7 cellular contexts compared by ENCODE assay signal in genomic region chr5:134466241-134467069, GRCh38. TPM values are rescaled to one million over a fixed set of nuclear protein-coding genes. Genes with fewer than 3 reads are reported as not detected.
DNase-seq lines count a peak whose midpoint lies in the region; ATAC-seq and TF ChIP-seq lines count a peak whose summit lies in the region.

No MANE protein-coding gene starts in this region.

- in situ Hi-C loops in GM13977 (cut with MboI; ENCODE audit: low pct_unique_long_range_greater_than_20kb, low sequenced_read_pairs, unreplicated experiment), result no loop called here

- peaks cover 12% of the 10 kb centered on the region for H3K4me1 Mint-ChIP-seq in activated CD4-positive, alpha-beta T cell treated with anti-CD3 and anti-CD28 coated beads, Interleukin-2, amount 10 ng/mL, durations not matched to agents 7 days and 5 days
- peaks cover 32% of the 10 kb centered on the region for H3K4me1 Mint-ChIP-seq in dendritic cell treated with granulocyte-macrophage colony-stimulating factor and Interleukin-4, amounts not matched to agents 40 ng/mL and 50 ng/mL, for 4 days (ENCODE audit: low read depth)

- no peaks in the 10 kb centered on the region for H3K27me3 Mint-ChIP-seq in activated CD4-positive, alpha-beta T cell treated with anti-CD3 and anti-CD28 coated beads, Interleukin-2, amount 10 ng/mL, durations not matched to agents 7 days and 5 days
- H3K27me3 Mint-ChIP-seq in dendritic cell treated with granulocyte-macrophage colony-stimulating factor and Interleukin-4, amounts not matched to agents 40 ng/mL and 50 ng/mL, for 4 days, result no peaks in the 10 kb centered on the region

- ATAC-seq in HG03045 (IDR thresholded peaks at IDR 0.05; ENCODE audit: unreplicated experiment) (peak; percentile 31), left colon (peak; percentile 81)

- H3K27ac Mint-ChIP-seq in activated CD4-positive, alpha-beta T cell treated with anti-CD3 and anti-CD28 coated beads, Interleukin-2, amount 10 ng/mL, durations not matched to agents 7 days and 5 days, result peak overlapping the region; percentile 83
- H3K27ac Mint-ChIP-seq in dendritic cell treated with granulocyte-macrophage colony-stimulating factor and Interleukin-4, amounts not matched to agents 40 ng/mL and 50 ng/mL, for 4 days, result peak overlapping the region; percentile 84

- H3K9me3 Mint-ChIP-seq in activated CD4-positive, alpha-beta T cell treated with anti-CD3 and anti-CD28 coated beads, Interleukin-2, amount 10 ng/mL, durations not matched to agents 7 days and 5 days, result no peaks in the 10 kb centered on the region
- H3K9me3 Mint-ChIP-seq in dendritic cell treated with granulocyte-macrophage colony-stimulating factor and Interleukin-4, amounts not matched to agents 40 ng/mL and 50 ng/mL, for 4 days, result no peaks in the 10 kb centered on the region

- intact Hi-C loops in dendritic cell treated with granulocyte-macrophage colony-stimulating factor and Interleukin-4, amounts not matched to agents 40 ng/mL and 50 ng/mL, for 4 days (cut with micrococcal nuclease), result loop anchor here (2.0 kb wide), 1 partner anchor 58 kb away; the partner anchor contains the start of gene JADE2
- intact Hi-C loops in left colon (cut with DNase I, micrococcal nuclease), result loop anchor here in 1 of 2 donors (10.0 kb wide), 1 partner anchor 58 kb away; the partner anchor contains the start of gene JADE2

- POLR2A ChIA-PET in activated CD4-positive, alpha-beta T cell treated with anti-CD3 and anti-CD28 coated beads, Interleukin-2, amount 10 ng/mL, durations not matched to agents 7 days and 5 days (lab: Charles Lee), result interaction anchor here (1.1 kb wide), 1 partner anchor 240 kb away, joined by 3 read pairs; the partner anchor contains the start of gene PPP2CA

- H3K36me3 Mint-ChIP-seq in activated CD4-positive, alpha-beta T cell treated with anti-CD3 and anti-CD28 coated beads, Interleukin-2, amount 10 ng/mL, durations not matched to agents 7 days and 5 days (ENCODE audit: low read depth), result no peaks in the 10 kb centered on the region
- H3K36me3 Mint-ChIP-seq in dendritic cell treated with granulocyte-macrophage colony-stimulating factor and Interleukin-4, amounts not matched to agents 40 ng/mL and 50 ng/mL, for 4 days (ENCODE audit: low read depth), result no peaks in the 10 kb centered on the region

- no peak for TF ChIP-seq CTCF in GM13977 (IDR thresholded peaks at IDR 0.05; ENCODE audit: extremely low read depth, insufficient read depth, missing control alignments)

- H3K4me3 Mint-ChIP-seq in activated CD4-positive, alpha-beta T cell treated with anti-CD3 and anti-CD28 coated beads, Interleukin-2, amount 10 ng/mL, durations not matched to agents 7 days and 5 days, result peak overlapping the region; percentile 68
- peak overlapping the region; percentile 71 for H3K4me3 Mint-ChIP-seq in dendritic cell treated with granulocyte-macrophage colony-stimulating factor and Interleukin-4, amounts not matched to agents 40 ng/mL and 50 ng/mL, for 4 days

- DNase-seq in GM13977 (ENCODE audit: low spot score) (peak; percentile 55), NCI-H345 treated with DMSO at 0.1 percent for 48 hours (lab: John Stamatoyannopoulos, UW; ENCODE audit: unreplicated experiment) (peak; percentile 73), left colon (peak; percentile 95 to 99)
- peak; percentile 37 for DNase-seq in activated CD4-positive, alpha-beta T cell treated with anti-CD3 and anti-CD28 coated beads, Interleukin-2, amount 10 ng/mL, durations not matched to agents 7 days and 5 days
- DNase-seq in stimulated activated CD4-positive, alpha-beta T cell treated with anti-CD3 and anti-CD28 coated beads, Interleukin-2, amount 100 ng/mL, for 4 hours (ENCODE audit: low read depth), result peak; percentile 16

- CTCF ChIA-PET in activated CD4-positive, alpha-beta T cell treated with anti-CD3 and anti-CD28 coated beads, Interleukin-2, amount 10 ng/mL, durations not matched to agents 7 days and 5 days (lab: Charles Lee), result interaction anchor here (0.6 to 2.7 kb wide), 11 partner anchors 9 to 121 kb away, joined by 3 to 7 read pairs (median 3); no protein-coding TSS in a partner anchor

RNA-seq across cellular contexts. Expression of gene CDKN2AIPNL, which starts 54.8 kb away (rescaled TPM):
- 10 to 100 TPM; 24.1 to 27.6 TPM for total RNA-seq in activated CD4-positive, alpha-beta T cell treated with anti-CD3 and anti-CD28 coated beads, Interleukin-2, amount 10 ng/mL, durations not matched to agents 7 days and 5 days
- total RNA-seq in left colon, result 10 to 100 TPM; 15.0 to 19.3 TPM

RNA-seq across cellular contexts. Expression of gene JADE2, which starts 59.0 kb away (rescaled TPM):
- 10 to 100 TPM; 92.5 to 93.8 TPM for total RNA-seq in activated CD4-positive, alpha-beta T cell treated with anti-CD3 and anti-CD28 coated beads, Interleukin-2, amount 10 ng/mL, durations not matched to agents 7 days and 5 days
- total RNA-seq in left colon, result 10 to 100 TPM; 27.1 to 38.9 TPM

Comparison
In these comparisons a context has a peak if more than half of its experiments do, and no peak if none do; other contexts are left out.
1. Peak in every context shown above with its lines: DNase-seq and ATAC-seq.
2. DNase-seq: peak in every context shown above with its lines; median percentile 97 in left colon; 73 in NCI-H345 treated with DMSO at 0.1 percent for 48 hours; 55 in GM13977; 37 in activated CD4-positive, alpha-beta T cell treated with anti-CD3 and anti-CD28 coated beads, Interleukin-2, amount 10 ng/mL, durations not matched to agents 7 days and 5 days; 16 in stimulated activated CD4-positive, alpha-beta T cell treated with anti-CD3 and anti-CD28 coated beads, Interleukin-2, amount 100 ng/mL, for 4 hours.